ENCODE assay signal across 1 cellular context in genomic region chr6:3592371-3592941, GRCh38.
TF ChIP-seq lines count a peak whose summit lies in the region.

No MANE protein-coding gene starts in this region.

TF ChIP-seq in A549, 52 proteins besides CTCF, POLR2A, EP300 and RAD21 (continued from another document):
- TF ChIP-seq REST (IDR thresholded peaks at IDR 0.05) (no peak), ZNF302 (CRISPR knock-in tag; IDR thresholded peaks at IDR 0.05) (no peak), HEYL (CRISPR knock-in tag; IDR thresholded peaks at IDR 0.05) (no peak), TFCP2L1 (CRISPR knock-in tag; IDR thresholded peaks at IDR 0.05) (no peak), EHMT2 (IDR thresholded peaks at IDR 0.05; ENCODE audit: low read depth) (no peak), ESRRA (IDR thresholded peaks at IDR 0.05; ENCODE audit: borderline replicate concordance, low read length) (no peak), HDAC2 (IDR thresholded peaks at IDR 0.05) (no peak), MAX (IDR thresholded peaks at IDR 0.05) (peak; percentile 80), HOXB5 (CRISPR knock-in tag; IDR thresholded peaks at IDR 0.05) (peak; percentile 96), FOXS1 (CRISPR knock-in tag; IDR thresholded peaks at IDR 0.05) (no peak), KDM5A (IDR thresholded peaks at IDR 0.05) (no peak), RFX5 (IDR thresholded peaks at IDR 0.05) (peak; percentile 62; the same call in 1 of the 2 replicates), PBX3 (IDR thresholded peaks at IDR 0.05) (peak; percentile 68; the same call in 1 of the 2 replicates), USF2 (IDR thresholded peaks at IDR 0.05) (no peak), NR3C1 (IDR thresholded peaks at IDR 0.05) (no peak), NFE2L2 (conservative IDR thresholded peaks at IDR 0.05; ENCODE audit: low read length) (no peak), HES2 (IDR thresholded peaks at IDR 0.05) (peak; percentile 99), ZC3H11A (IDR thresholded peaks at IDR 0.05) (no peak), JUN (IDR thresholded peaks at IDR 0.05) (peak; percentile 97 to 98), BCL3 (IDR thresholded peaks at IDR 0.05) (peak; percentile 99), RARB (CRISPR knock-in tag; IDR thresholded peaks at IDR 0.05) (no peak), CEBPB (IDR thresholded peaks at IDR 0.05) (peak; percentile 100), CHD2 (IDR thresholded peaks at IDR 0.05; ENCODE audit: low read length, partially characterized antibody) (no peak), KDM1A (IDR thresholded peaks at IDR 0.05; ENCODE audit: low read depth) (no peak), POLR2AphosphoS2 (conservative IDR thresholded peaks at IDR 0.05; ENCODE audit: low read length) (no peak), FOSL2 (IDR thresholded peaks at IDR 0.05) (peak; percentile 94), FOSL2 (CRISPR knock-in tag; IDR thresholded peaks at IDR 0.05) (peak; percentile 96), CHD4 (IDR thresholded peaks at IDR 0.05; ENCODE audit: borderline replicate concordance) (no peak), GATA3 (IDR thresholded peaks at IDR 0.05; ENCODE audit: borderline replicate concordance) (peak; percentile 95), CBX8 (IDR thresholded peaks at IDR 0.05) (no peak), SREBF2 (IDR thresholded peaks at IDR 0.05) (no peak), ZSCAN20 (CRISPR knock-in tag; IDR thresholded peaks at IDR 0.05) (no peak), FOSB (CRISPR knock-in tag; IDR thresholded peaks at IDR 0.05) (no peak), ZFP36 (IDR thresholded peaks at IDR 0.05; ENCODE audit: borderline replicate concordance, partially characterized antibody) (no peak), MAFK (IDR thresholded peaks at IDR 0.05; ENCODE audit: partially characterized antibody) (peak; percentile 94), ATOH8 (CRISPR knock-in tag; IDR thresholded peaks at IDR 0.05; ENCODE audit: low read depth) (no peak), PHF8 (IDR thresholded peaks at IDR 0.05; ENCODE audit: borderline replicate concordance, low read depth) (no peak), EHF (CRISPR knock-in tag; IDR thresholded peaks at IDR 0.05) (no peak), RCOR1 (IDR thresholded peaks at IDR 0.05; ENCODE audit: low read depth, low read length) (no peak), MAZ (IDR thresholded peaks at IDR 0.05; ENCODE audit: borderline replicate concordance, low read depth, low read length) (no peak), HMGXB4 (CRISPR knock-in tag; IDR thresholded peaks at IDR 0.05; ENCODE audit: borderline replicate concordance) (no peak)
